ENCODE assay signal across 8 cellular contexts in genomic region chr5:62412549-62413329, GRCh38. TPM values are rescaled to one million over a fixed set of nuclear protein-coding genes. Genes with fewer than 3 reads are reported as not detected.
DNase-seq lines count a peak whose midpoint lies in the region; ATAC-seq and TF ChIP-seq lines count a peak whose summit lies in the region.

Gene IPO11 (plus strand): TSS chr5:62412763. CDS start chr5:62437280, 24,517 bp downstream.

- H3K9me2 ChIP-seq in GM23248 (ENCODE audit: insufficient read depth) = no peaks in the 10 kb centered on the region

- H3K36me3 Mint-ChIP-seq in activated T-helper 1 cell treated with anti-CD3 and anti-CD28 coated beads, Interleukin-12 subunit alpha, Interleukin-12 subunit beta, Interleukin-2, Interleukin-4 antibody, amounts not matched to agents 30 ng/mL and 10 ng/mL and 1 ng/mL, durations not matched to agents 14 hours and 24 hours and 36 hours (ENCODE audit: low read depth) = peaks cover 2% of the 10 kb centered on the region

- H3K36me3 ChIP-seq in DND-41 (ENCODE audit: insufficient read depth, low read length) = peaks cover 7% of the 10 kb centered on the region
- H3K36me3 ChIP-seq in GM23248 (ENCODE audit: low read depth) = no peaks in the 10 kb centered on the region
- peaks cover 0 to 2% (median 0%) of the 10 kb centered on the region in 3 donors for H3K36me3 ChIP-seq in esophagus squamous epithelium

- H4K20me1 ChIP-seq in DND-41 (ENCODE audit: insufficient read depth, low read length) = peaks cover 9% of the 10 kb centered on the region; the same call in 1 of the 2 replicates
- H4K20me1 ChIP-seq in GM23248 (ENCODE audit: insufficient read depth) = no peaks in the 10 kb centered on the region

- no peaks in the 10 kb centered on the region for H3K27me3 ChIP-seq in DND-41 (ENCODE audit: insufficient read depth, low read length, poor library complexity)
- no peaks in the 10 kb centered on the region for H3K27me3 ChIP-seq in GM23248 (replicated peaks; ENCODE audit: insufficient read depth)
- no peaks in the 10 kb centered on the region for H3K27me3 ChIP-seq in esophagus squamous epithelium

- DNase-seq in DND-41 (peak; percentile 98), GM23248 (peak; percentile 100), Kasumi-1 (lab: John Stamatoyannopoulos, UW) (peak; percentile 98 to 99), RPMI7951 (ENCODE audit: low read depth) (peak; percentile 97), esophagus squamous epithelium (lab: John Stamatoyannopoulos, UW) (peak; percentile 88), myocyte (ENCODE audit: low read depth) (peak; percentile 99)
- peak; percentile 99 for DNase-seq in activated T-helper 1 cell treated with anti-CD3 and anti-CD28 coated beads, Interleukin-12 subunit alpha, Interleukin-12 subunit beta, Interleukin-2, Interleukin-4 antibody, amounts not matched to agents 30 ng/mL and 10 ng/mL and 1 ng/mL, durations not matched to agents 14 hours and 24 hours and 36 hours (ENCODE audit: low spot score)
- DNase-seq in stimulated activated CD8-positive, alpha-beta memory T cell treated with anti-CD3 and anti-CD28 coated beads, Interleukin-7, amount 100 ng/mL, for 48 hours (ENCODE audit: extremely low read depth in 1 of 2, low read depth in 1 of 2) = peak; percentile 97 to 98

- H3K27ac Mint-ChIP-seq in activated T-helper 1 cell treated with anti-CD3 and anti-CD28 coated beads, Interleukin-12 subunit alpha, Interleukin-12 subunit beta, Interleukin-2, Interleukin-4 antibody, amounts not matched to agents 30 ng/mL and 10 ng/mL and 1 ng/mL, durations not matched to agents 14 hours and 24 hours and 36 hours = peak within 1 kb of the TSS; percentile 90

- H3K4me1 ChIP-seq in DND-41 (ENCODE audit: insufficient read depth, low read length) (peaks cover 31% of the 10 kb centered on the region), GM23248 (ENCODE audit: insufficient read depth) (peaks cover 11% of the 10 kb centered on the region), esophagus squamous epithelium (peaks cover 5 to 28% (median 13%) of the 10 kb centered on the region in 3 donors)

- in situ Hi-C loops in GM23248 (cut with MboI) = no loop called here

- H3K4me1 Mint-ChIP-seq in activated T-helper 1 cell treated with anti-CD3 and anti-CD28 coated beads, Interleukin-12 subunit alpha, Interleukin-12 subunit beta, Interleukin-2, Interleukin-4 antibody, amounts not matched to agents 30 ng/mL and 10 ng/mL and 1 ng/mL, durations not matched to agents 14 hours and 24 hours and 36 hours (ENCODE audit: low read depth) = peaks cover 21% of the 10 kb centered on the region

- H3F3A ChIP-seq in GM23248 (ENCODE audit: insufficient read depth) = no peaks in the 10 kb centered on the region

- intact Hi-C loops in activated T-helper 1 cell treated with anti-CD3 and anti-CD28 coated beads, Interleukin-12 subunit alpha, Interleukin-12 subunit beta, Interleukin-2, Interleukin-4 antibody, amounts not matched to agents 30 ng/mL and 10 ng/mL and 1 ng/mL, durations not matched to agents 14 hours and 24 hours and 36 hours (cut with micrococcal nuclease) = loop anchor here (1.0 to 5.0 kb wide), 5 partner anchors 8 to 1712 kb away; partner anchors contain the start of genes DEPDC1B, KIF2A and LRRC70
- intact Hi-C loops in esophagus squamous epithelium (cut with DNase I) = no loop called here

- peak within 1 kb of the TSS; percentile 91 for H3K4me2 ChIP-seq in DND-41 (ENCODE audit: insufficient read depth, low read length)
- H3K4me2 ChIP-seq in GM23248 (ENCODE audit: unreplicated experiment) = peak within 1 kb of the TSS; percentile 97

- TF ChIP-seq CTCF in DND-41 (IDR thresholded peaks at IDR 0.05; ENCODE audit: borderline replicate concordance, extremely low read depth, low read length, poor library complexity, severe bottlenecking) = no peak
- TF ChIP-seq CTCF in esophagus squamous epithelium (IDR thresholded peaks at IDR 0.05) = peak in 1 of 6 experiments; percentile 35

- no peaks in the 10 kb centered on the region for H3K9me3 Mint-ChIP-seq in activated T-helper 1 cell treated with anti-CD3 and anti-CD28 coated beads, Interleukin-12 subunit alpha, Interleukin-12 subunit beta, Interleukin-2, Interleukin-4 antibody, amounts not matched to agents 30 ng/mL and 10 ng/mL and 1 ng/mL, durations not matched to agents 14 hours and 24 hours and 36 hours

- H3K79me2 ChIP-seq in DND-41 (ENCODE audit: insufficient read depth, low read length) (peaks cover 52% of the 10 kb centered on the region), GM23248 (ENCODE audit: insufficient read depth) (peaks cover 51% of the 10 kb centered on the region)

- H2AFZ ChIP-seq in DND-41 (ENCODE audit: low read depth, low read length) (peak within 1 kb of the TSS; percentile 95), GM23248 (peak within 1 kb of the TSS; percentile 98)

- H3K4me3 Mint-ChIP-seq in activated T-helper 1 cell treated with anti-CD3 and anti-CD28 coated beads, Interleukin-12 subunit alpha, Interleukin-12 subunit beta, Interleukin-2, Interleukin-4 antibody, amounts not matched to agents 30 ng/mL and 10 ng/mL and 1 ng/mL, durations not matched to agents 14 hours and 24 hours and 36 hours = peak within 1 kb of the TSS; percentile 94

- H3K27ac ChIP-seq in DND-41 (ENCODE audit: low read length) (peak within 1 kb of the TSS; percentile 81), GM23248 (peak within 1 kb of the TSS; percentile 77), esophagus squamous epithelium (peak within 1 kb of the TSS; percentile 72 to 88 (median 80))

- WGBS in GM23248 (ENCODE audit: low coverage in 1 of 2, low lambda C conversion rate in 2 of 2, missing lambda C conversion rate in 2 of 2), 2 experiments = 1% methylated on average over 59 to 66 of the region's 66 CpGs
- WGBS in esophagus squamous epithelium, 2 donors = 0 to 1% methylated on average over 26 to 63 of the region's 66 CpGs

- TF ChIP-seq POLR2A in esophagus squamous epithelium (IDR thresholded peaks at IDR 0.05) = peak in 3 of 4 donors; percentile 57 to 67 (median 62)

- H3K9ac ChIP-seq in DND-41 (ENCODE audit: low read depth, low read length) (peak within 1 kb of the TSS; percentile 82), GM23248 (peak within 1 kb of the TSS; percentile 95)

- peak; percentile 92 for ATAC-seq in DND-41 (ENCODE audit: insufficient read depth, low read depth)

- H3K9me3 ChIP-seq in DND-41 (ENCODE audit: insufficient read depth, low read length, severe bottlenecking) (no peaks in the 10 kb centered on the region), GM23248 (ENCODE audit: low read depth) (no peaks in the 10 kb centered on the region), esophagus squamous epithelium (no peaks in the 10 kb centered on the region)

- H3K27me3 Mint-ChIP-seq in activated T-helper 1 cell treated with anti-CD3 and anti-CD28 coated beads, Interleukin-12 subunit alpha, Interleukin-12 subunit beta, Interleukin-2, Interleukin-4 antibody, amounts not matched to agents 30 ng/mL and 10 ng/mL and 1 ng/mL, durations not matched to agents 14 hours and 24 hours and 36 hours (ENCODE audit: insufficient read depth) = peaks cover 7% of the 10 kb centered on the region

- peak within 1 kb of the TSS; percentile 91 to 97 for H3K4me3 ChIP-seq in DND-41 (ENCODE audit: low read depth in 1 of 2, low read length in 2 of 2)
- H3K4me3 ChIP-seq in GM23248 = peak within 1 kb of the TSS; percentile 99
- H3K4me3 ChIP-seq in esophagus squamous epithelium = peak within 1 kb of the TSS; percentile 71 to 100 (median 84)

RNA-seq across cellular contexts. Expression of gene IPO11, which starts in this region (rescaled TPM):
- 19.5 and 26.5 TPM in 2 replicates for total RNA-seq in GM23248 (2014; rRNA removed; shearing (Covaris generic))
- 19.9 and 20.3 TPM in 2 replicates for polyA plus RNA-seq in GM23248 (2016; fragmentation: Nextera tagmentation; extraction: Ambion mirVana)
- 18.0 and 22.9 TPM in 2 replicates for total RNA-seq in RPMI7951 (2014; rRNA removed; shearing (Covaris generic))
- total RNA-seq in activated T-helper 1 cell treated with anti-CD3 and anti-CD28 coated beads, Interleukin-12 subunit alpha, Interleukin-12 subunit beta, Interleukin-2, Interleukin-4 antibody, amounts not matched to agents 30 ng/mL and 10 ng/mL and 1 ng/mL, durations not matched to agents 14 hours and 24 hours and 36 hours = 52.5 and 54.2 TPM in 2 replicates
- total RNA-seq in esophagus squamous epithelium = 10 to 100 TPM in 3 of 4 donors, 1 to 10 TPM in 1; 8.8 to 29.0 (median 20.3) TPM
- 15.1 and 21.7 TPM in 2 replicates for total RNA-seq in myocyte
- polyA plus RNA-seq in myocyte (2012) = 9.8 TPM

Comparison
In these comparisons a context has a peak if more than half of its experiments do, and no peak if none do; other contexts are left out.
1. Peak in every context shown above with its lines: DNase-seq, ATAC-seq, H3K4me3 ChIP-seq and H3K27ac ChIP-seq.